Comparison of ENCODE assay signal across 30 cellular contexts in genomic region chr4:5568336-5568735, GRCh38.
DNase-seq lines count a peak whose midpoint lies in the region; ATAC-seq and TF ChIP-seq lines count a peak whose summit lies in the region.
"Had no signal": no experiment of that assay in that cellular context is flagged by ENCODE, and none has a peak within 500 bp of the region (broad histone marks: within the 10 kb centered on the region; RNA-seq: fewer than 3 reads in every experiment).

No MANE protein-coding gene starts in this region.

- no peak overlapping the region for H3K14ac ChIP-seq in neuronal stem cell (ENCODE audit: low read length)

- H3K79me2 ChIP-seq in mammary epithelial cell (ENCODE audit: insufficient read depth, low read length): no peaks in the 10 kb centered on the region

- H3K4me2 ChIP-seq in neuronal stem cell (ENCODE audit: insufficient read depth, low read length, poor library complexity, severe bottlenecking) (no peak overlapping the region), mammary epithelial cell (ENCODE audit: insufficient read depth, low read depth, low read length) (no peak overlapping the region)
- H3K4me2 ChIP-seq: A549; BLaER1; BLaER1 treated with 17β-estradiol and CSF1 and Interleukin-3, amounts not matched to agents 10 nM and 100 nM had no signal

- no peak overlapping the region for H3K9ac ChIP-seq in neuronal stem cell (ENCODE audit: low read depth, low read length, poor library complexity)
- H3K9ac ChIP-seq in mammary epithelial cell (ENCODE audit: insufficient read depth, low read length): no peak overlapping the region
- H3K9ac ChIP-seq: BLaER1; BLaER1 treated with 17β-estradiol and CSF1 and Interleukin-3, amounts not matched to agents 10 nM and 100 nM had no signal

- in situ Hi-C loops in mammary epithelial cell (cut with MboI; ENCODE audit: low sequenced_read_pairs in 2 of 2): no loop called here

- H3K79me1 ChIP-seq in neuronal stem cell (ENCODE audit: low read depth, low read length): no peaks in the 10 kb centered on the region

- no peak for TF ChIP-seq CTCF in esophagus muscularis mucosa (IDR thresholded peaks at IDR 0.05)
- TF ChIP-seq CTCF in vagina (IDR thresholded peaks at IDR 0.05): no peak
- TF ChIP-seq CTCF in mammary epithelial cell (conservative IDR thresholded peaks at IDR 0.05 in 1 of 2, IDR thresholded peaks at IDR 0.05 in 1 of 2; ENCODE audit: extremely low read depth in 1 of 2, insufficient read depth in 1 of 2, low read depth in 1 of 2, low read length in 2 of 2): no peak

- CTCF ChIA-PET in mammary epithelial cell (lab: Charles Lee; ENCODE audit: low non-redundant PET): no interaction called here

- peak overlapping the region; percentile 61 for H3K23ac ChIP-seq in neuronal stem cell (ENCODE audit: low read depth, low read length, poor library complexity)

- H2AK5ac ChIP-seq in neuronal stem cell (ENCODE audit: low read depth, low read length): no peak overlapping the region

- H4K8ac ChIP-seq in neuronal stem cell (ENCODE audit: low read depth, low read length): no peak overlapping the region

- H3K27ac ChIP-seq in esophagus muscularis mucosa (replicated peaks in 1 of 4): no peak overlapping the region
- no peak overlapping the region for H3K27ac ChIP-seq in neuronal stem cell (replicated peaks; ENCODE audit: low read length)
- H3K27ac ChIP-seq in vagina: no peak overlapping the region
- H3K27ac ChIP-seq in mammary epithelial cell (ENCODE audit: insufficient read depth, low read depth, low read length): no peak overlapping the region
- H3K27ac ChIP-seq: 22Rv1; A549; BLaER1; BLaER1 treated with 17β-estradiol and CSF1 and Interleukin-3, amounts not matched to agents 10 nM and 100 nM; C4-2B had no signal

- no peak overlapping the region for H2AFZ ChIP-seq in neuronal stem cell (ENCODE audit: low read length)
- no peak overlapping the region for H2AFZ ChIP-seq in mammary epithelial cell (ENCODE audit: low read depth, low read length)

- H3K4me3 ChIP-seq in esophagus muscularis mucosa (no peak overlapping the region), neuronal stem cell (ENCODE audit: low read length in 2 of 2) (no peak overlapping the region), vagina (no peak overlapping the region), mammary epithelial cell (replicated peaks in 1 of 3; ENCODE audit: insufficient read depth in 1 of 3, low read depth in 2 of 3, low read length in 3 of 3) (no peak overlapping the region)
- H3K4me3 ChIP-seq: A549; BLaER1; BLaER1 treated with 17β-estradiol and CSF1 and Interleukin-3, amounts not matched to agents 10 nM and 100 nM had no signal

- H4K91ac ChIP-seq in neuronal stem cell (ENCODE audit: low read depth, low read length, poor library complexity): no peak overlapping the region

- no peak overlapping the region for H2BK12ac ChIP-seq in neuronal stem cell (ENCODE audit: low read length)

- H2BK120ac ChIP-seq in neuronal stem cell (ENCODE audit: low read depth, low read length): no peak overlapping the region

- intact Hi-C loops in Right ventricle myocardium inferior (cut with DNase I) (no loop called here), left ventricle myocardium superior (cut with micrococcal nuclease) (no loop called here), esophagus muscularis mucosa (cut with DNase I) (no loop called here), vagina (cut with DNase I) (no loop called here), mammary epithelial cell (cut with micrococcal nuclease) (no loop called here)

- TF ChIP-seq EP300 in esophagus muscularis mucosa (IDR thresholded peaks at IDR 0.05): no peak

- H2BK5ac ChIP-seq in neuronal stem cell (ENCODE audit: low read length): no peak overlapping the region

- no peak overlapping the region for H2BK15ac ChIP-seq in neuronal stem cell (ENCODE audit: low read length)

- WGBS in esophagus muscularis mucosa: 89% methylated on average over 15 of the region's 20 CpGs
- WGBS in neuronal stem cell (ENCODE audit: extremely low coverage in 2 of 2, insufficient read length in 2 of 2, insufficient replicate concordance in 1 of 2), 2 donors: no CpG with 5 or more reads among the region's 20 CpGs
- 99% methylated on average over 12 of the region's 20 CpGs for WGBS in mammary epithelial cell (ENCODE audit: low coverage, missing lambda C conversion rate)

- H3K4me1 ChIP-seq in esophagus muscularis mucosa (no peaks in the 10 kb centered on the region), neuronal stem cell (ENCODE audit: control insufficient read depth in 2 of 2, insufficient read depth in 1 of 2, low read depth in 1 of 2, low read length in 2 of 2) (peaks cover 0 to 4% of the 10 kb centered on the region in 2 donors), vagina (no peaks in the 10 kb centered on the region), mammary epithelial cell (ENCODE audit: insufficient read depth, low read length) (peaks cover 9% of the 10 kb centered on the region)
- H3K4me1 ChIP-seq: A549, BE2C, Caco-2 had no signal

- no peak overlapping the region for H3K4ac ChIP-seq in neuronal stem cell (ENCODE audit: low read length)

- H4K20me1 ChIP-seq in mammary epithelial cell (ENCODE audit: insufficient read depth, low read length): no peaks in the 10 kb centered on the region
- H4K20me1 ChIP-seq: BLaER1; BLaER1 treated with 17β-estradiol and CSF1 and Interleukin-3, amounts not matched to agents 10 nM and 100 nM had no signal

- TF ChIP-seq POLR2A in esophagus muscularis mucosa (IDR thresholded peaks at IDR 0.05; ENCODE audit: low read depth): no peak
- no peak for TF ChIP-seq POLR2A in vagina (IDR thresholded peaks at IDR 0.05)

- H3K36me3 ChIP-seq in esophagus muscularis mucosa (peaks cover under 1 to 96% (median 40%) of the 10 kb centered on the region in 4 donors), neuronal stem cell (replicated peaks in 1 of 2; ENCODE audit: control insufficient read depth in 2 of 2, insufficient read depth in 2 of 2, low read length in 2 of 2) (peaks cover 0 to 6% of the 10 kb centered on the region in 2 donors), vagina (no peaks in the 10 kb centered on the region), mammary epithelial cell (ENCODE audit: insufficient read depth, low read length) (no peaks in the 10 kb centered on the region)
- H3K36me3 ChIP-seq: BE2C had no signal

- no TSS peak for BruUV-seq in mammary epithelial cell (replicated peaks; lab: Mats Ljungman, UMichigan)

- no peak overlapping the region for H3K18ac ChIP-seq in neuronal stem cell (ENCODE audit: low read length)

- H3K9me3 ChIP-seq in esophagus muscularis mucosa: no peaks in the 10 kb centered on the region
- no peaks in the 10 kb centered on the region for H3K9me3 ChIP-seq in neuronal stem cell (replicated peaks in 1 of 2; ENCODE audit: control insufficient read depth in 2 of 2, insufficient read depth in 1 of 2, low read depth in 1 of 2, low read length in 2 of 2)
- H3K9me3 ChIP-seq in vagina: no peaks in the 10 kb centered on the region
- no peaks in the 10 kb centered on the region for H3K9me3 ChIP-seq in mammary epithelial cell (replicated peaks; ENCODE audit: insufficient read depth, low read length)
- H3K9me3 ChIP-seq: A549; BE2C; BLaER1; BLaER1 treated with 17β-estradiol and CSF1 and Interleukin-3, amounts not matched to agents 10 nM and 100 nM; Caco-2 had no signal

- H3K27me3 ChIP-seq in esophagus muscularis mucosa: no peaks in the 10 kb centered on the region
- no peaks in the 10 kb centered on the region for H3K27me3 ChIP-seq in neuronal stem cell (ENCODE audit: control insufficient read depth in 3 of 3, insufficient read depth in 3 of 3, low read depth in 1 of 3, low read length in 3 of 3)
- H3K27me3 ChIP-seq in vagina: no peaks in the 10 kb centered on the region
- no peaks in the 10 kb centered on the region for H3K27me3 ChIP-seq in mammary epithelial cell (ENCODE audit: insufficient read depth, low read length)
- H3K27me3 ChIP-seq: BE2C; BLaER1; BLaER1 treated with 17β-estradiol and CSF1 and Interleukin-3, amounts not matched to agents 10 nM and 100 nM had no signal

- DNase-seq in Right ventricle myocardium inferior (ENCODE audit: missing footprints): peak; percentile 32
- DNase-seq in left ventricle myocardium superior: no peak
- peak; percentile 79 for DNase-seq in esophagus muscularis mucosa (ENCODE audit: extremely low spot score)
- DNase-seq in neuronal stem cell (ENCODE audit: low spot score): no peak
- peak; percentile 16 to 34 for DNase-seq in vagina (ENCODE audit: extremely low spot score in 2 of 2)
- no peak for DNase-seq in mammary epithelial cell
- DNase-seq in activated CD4-positive, CD25-positive, alpha-beta regulatory T cell treated with anti-CD3 and anti-CD28 coated beads, Interleukin-2, amount 50 U/mL, for 72 hours: no peak
- no peak for DNase-seq in occipital lobe (lab: John Stamatoyannopoulos, UW)
- DNase-seq: 8988T; ACHN; AML-193; BE2C; C1 segment of cervical spinal cord; Caco-2; Calu3; CD4-positive, alpha-beta memory T cell; CD4-positive, alpha-beta T cell; CD4-positive, CD25-positive, alpha-beta regulatory T cell; CD8-positive, alpha-beta memory T cell; CD8-positive, alpha-beta T cell; COR-L47; DMS 273 treated with DMSO at 0.1 percent for 48 hours; DMS53; DND-41; EL had no signal

- dilution Hi-C loops in mammary epithelial cell (cut with HindIII; ENCODE audit: low sequenced_read_pairs): no loop called here

- ATAC-seq in Right ventricle myocardium inferior (no peak), left ventricle myocardium superior (no peak)
- ATAC-seq: A549; CD8-positive, alpha-beta T cell had no signal

Comparison
In these comparisons a context has a peak if more than half of its experiments do, and no peak if none do; other contexts are left out.
1. DNase-seq: peak in Right ventricle myocardium inferior (single experiment), esophagus muscularis mucosa (single experiment) and vagina (2 of 2); none in left ventricle myocardium superior (single experiment), neuronal stem cell (single experiment), mammary epithelial cell (single experiment), activated CD4-positive, CD25-positive, alpha-beta regulatory T cell treated with anti-CD3 and anti-CD28 coated beads, Interleukin-2, amount 50 U/mL, for 72 hours (single experiment) and occipital lobe (single experiment).